In genomic region chr18:51724790-51725721, GRCh38 we compare ENCODE assay signal across 15 cellular contexts.
DNase-seq lines count a peak whose midpoint lies in the region; ATAC-seq and TF ChIP-seq lines count a peak whose summit lies in the region.
"Had no signal": no experiment of that assay in that cellular context is flagged by ENCODE, and none has a peak within 500 bp of the region (broad histone marks: within the 10 kb centered on the region; RNA-seq: fewer than 3 reads in every experiment).

No MANE protein-coding gene starts in this region.

- H3K9me3 ChIP-seq in hepatocyte (ENCODE audit: low read depth), result no peaks in the 10 kb centered on the region
- H3K9me3 ChIP-seq: sigmoid colon had no signal

- no peaks in the 10 kb centered on the region for H3K9me2 ChIP-seq in hepatocyte (replicated peaks; ENCODE audit: insufficient read depth)

- ATAC-seq in GM21576 (IDR thresholded peaks at IDR 0.05; ENCODE audit: unreplicated experiment) (peak; percentile 33), HG02759 (IDR thresholded peaks at IDR 0.05; ENCODE audit: unreplicated experiment) (no peak)
- ATAC-seq: left colon; natural killer cell treated with Interleukin-12 subunit alpha and Interleukin-12 subunit beta and Interleukin-15 and Interleukin-18, amount 100 ng/mL, for 72 hours had no signal

- no peak for TF ChIP-seq CTCF in hepatocyte (IDR thresholded peaks at IDR 0.05; ENCODE audit: poor library complexity)
- no peak for TF ChIP-seq CTCF in dorsolateral prefrontal cortex (IDR thresholded peaks at IDR 0.05 in 54 of 56, conservative IDR thresholded peaks at IDR 0.05 in 2 of 56; ENCODE audit: low read depth in 1 of 56, partially characterized antibody in 56 of 56)

- H3K4me2 ChIP-seq in hepatocyte, result no peak overlapping the region

- H3K27ac ChIP-seq in hepatocyte, result no peak overlapping the region
- no peak overlapping the region for H3K27ac ChIP-seq in dorsolateral prefrontal cortex
- H3K27ac ChIP-seq: cardiac muscle cell, sigmoid colon had no signal

- no peaks in the 10 kb centered on the region for H3K27me3 ChIP-seq in hepatocyte
- H3K27me3 ChIP-seq in dorsolateral prefrontal cortex, result peaks cover 0 to 2% (median 0%) of the 10 kb centered on the region in 45 donors
- H3K27me3 ChIP-seq: cardiac muscle cell, sigmoid colon had no signal

- WGBS in hepatocyte (ENCODE audit: low lambda C conversion rate, missing lambda C conversion rate), result 72% methylated on average over 9 of the region's 9 CpGs

- DNase-seq in COR-L47 (lab: John Stamatoyannopoulos, UW) (peak; percentile 40), NCI-H1436 treated with DMSO at 0.1 percent for 48 hours (lab: John Stamatoyannopoulos, UW) (peak; percentile 46), hepatocyte (ENCODE audit: low spot score) (peak; percentile 9), dorsolateral prefrontal cortex (no peak), AG08395 (ENCODE audit: low spot score) (no peak), cortex of kidney (lab: John Stamatoyannopoulos, UW) (no peak)
- DNase-seq: activated CD4-positive, alpha-beta T cell treated with anti-CD3 and anti-CD28 coated beads, Interleukin-2, amount 50 U/mL, for 48 hours; activated gamma-delta T cell treated with Interleukin-2 at 50 U/mL for 16 hours; left colon; NCI-H510A treated with DMSO at 0.1 percent for 48 hours; sigmoid colon had no signal

- H4K20me1 ChIP-seq in hepatocyte (ENCODE audit: insufficient read depth, poor library complexity, severe bottlenecking), result no peaks in the 10 kb centered on the region

- H3K79me2 ChIP-seq in hepatocyte, result no peaks in the 10 kb centered on the region

- no peak overlapping the region for H3K4me3 ChIP-seq in hepatocyte
- no peak overlapping the region for H3K4me3 ChIP-seq in dorsolateral prefrontal cortex
- H3K4me3 ChIP-seq: cardiac muscle cell, sigmoid colon had no signal

- no peaks in the 10 kb centered on the region for H3K36me3 ChIP-seq in hepatocyte (replicated peaks; ENCODE audit: insufficient read depth, low read depth)
- H3K36me3 ChIP-seq: cardiac muscle cell, sigmoid colon had no signal

- intact Hi-C loops in dorsolateral prefrontal cortex (cut with DNase I), result no loop called here

- no peaks in the 10 kb centered on the region for H3K4me1 ChIP-seq in hepatocyte (ENCODE audit: insufficient read depth)
- H3K4me1 ChIP-seq: sigmoid colon had no signal

- H2AFZ ChIP-seq in hepatocyte, result no peak overlapping the region

Comparison
In these comparisons a context has a peak if more than half of its experiments do, and no peak if none do; other contexts are left out.
1. DNase-seq: peak in COR-L47 (single experiment), NCI-H1436 treated with DMSO at 0.1 percent for 48 hours (single experiment) and hepatocyte (single experiment); none in dorsolateral prefrontal cortex (0 of 10), AG08395 (single experiment) and cortex of kidney (single experiment).